In genomic region chr11:118870396-118871343, GRCh38 we compare ENCODE assay signal across 8 cellular contexts. TPM values are rescaled to one million over a fixed set of nuclear protein-coding genes. Genes with fewer than 3 reads are reported as not detected.
DNase-seq lines count a peak whose midpoint lies in the region; ATAC-seq and TF ChIP-seq lines count a peak whose summit lies in the region.

No MANE protein-coding gene starts in this region.

- POLR2A ChIA-PET in activated CD4-positive, alpha-beta T cell treated with anti-CD3 and anti-CD28 coated beads for 36 hours (lab: Charles Lee) = interaction anchor here (0.5 to 3.0 kb wide), 11 partner anchors 7 to 232 kb away, joined by 3 to 25 read pairs (median 5); partner anchors contain the start of genes CXCR5, DDX6 and DPAGT1

- H3K4me1 Mint-ChIP-seq in activated CD4-positive, alpha-beta T cell treated with anti-CD3 and anti-CD28 coated beads for 36 hours = peaks cover 57% of the 10 kb centered on the region
- H3K4me1 Mint-ChIP-seq in T-helper 2 cell treated with Interferon-gamma antibody and Interleukin-4, amounts not matched to agents 5 μg/mL and 100 μg/mL, for 36 hours (ENCODE audit: low read depth) = peaks cover 43% of the 10 kb centered on the region

- no peaks in the 10 kb centered on the region for H3K9me3 Mint-ChIP-seq in activated CD4-positive, alpha-beta T cell treated with anti-CD3 and anti-CD28 coated beads for 36 hours (ENCODE audit: low read depth)
- H3K9me3 Mint-ChIP-seq in T-helper 2 cell treated with Interferon-gamma antibody and Interleukin-4, amounts not matched to agents 5 μg/mL and 100 μg/mL, for 36 hours = no peaks in the 10 kb centered on the region

- CTCF ChIA-PET in activated CD4-positive, alpha-beta T cell treated with anti-CD3 and anti-CD28 coated beads for 36 hours (lab: Charles Lee) = interaction anchor here (0.6 to 2.2 kb wide), 21 partner anchors 8 to 483 kb away, joined by 3 to 12 read pairs (median 4); partner anchors contain the start of genes BCL9L, CXCR5 and DDX6

- no peak overlapping the region for H3K4me3 ChIP-seq in fibroblast of the aortic adventitia (ENCODE audit: low read depth, low read length)

- peaks cover 2% of the 10 kb centered on the region for H3K36me3 Mint-ChIP-seq in activated CD4-positive, alpha-beta T cell treated with anti-CD3 and anti-CD28 coated beads for 36 hours (ENCODE audit: low read depth)
- H3K36me3 Mint-ChIP-seq in T-helper 2 cell treated with Interferon-gamma antibody and Interleukin-4, amounts not matched to agents 5 μg/mL and 100 μg/mL, for 36 hours (ENCODE audit: low read depth) = no peaks in the 10 kb centered on the region

- TF ChIP-seq CTCF in fibroblast of the aortic adventitia (IDR thresholded peaks at IDR 0.05; ENCODE audit: insufficient read depth, low read length) = no peak

- peak; percentile 61 for DNase-seq in activated CD4-positive, alpha-beta T cell treated with anti-CD3 and anti-CD28 coated beads for 36 hours
- no peak for DNase-seq in activated CD4-positive, alpha-beta T cell treated with anti-CD3 and anti-CD28 coated beads, Interleukin-2, amount 50 U/mL, for 4 hours
- no peak for DNase-seq in T-helper 2 cell treated with Interferon-gamma antibody and Interleukin-4, amounts not matched to agents 5 μg/mL and 100 μg/mL, for 36 hours (ENCODE audit: low spot score)
- DNase-seq in fibroblast of the aortic adventitia (ENCODE audit: low read depth) = peak; percentile 42
- peak in 52 of 56 donors; percentile 14 to 80 (median 56) for DNase-seq in nucleus accumbens (lab: John Stamatoyannopoulos, UW)
- DNase-seq in GDM1 (lab: John Stamatoyannopoulos, UW) = no peak

- intact Hi-C loops in activated CD4-positive, alpha-beta T cell treated with anti-CD3 and anti-CD28 coated beads for 36 hours (cut with DNase I, micrococcal nuclease) = loop anchor here (1.0 to 10.0 kb wide), 9 partner anchors 11 to 916 kb away; partner anchors contain the start of genes CXCR5 (in 1 of the 2) and JAML (in 1 of the 2)

- H3K27me3 Mint-ChIP-seq in activated CD4-positive, alpha-beta T cell treated with anti-CD3 and anti-CD28 coated beads for 36 hours = no peaks in the 10 kb centered on the region
- H3K27me3 Mint-ChIP-seq in T-helper 2 cell treated with Interferon-gamma antibody and Interleukin-4, amounts not matched to agents 5 μg/mL and 100 μg/mL, for 36 hours (ENCODE audit: low read depth) = no peaks in the 10 kb centered on the region

- peak; percentile 70 for ATAC-seq in activated CD4-positive, alpha-beta T cell treated with anti-CD3 and anti-CD28 coated beads for 36 hours
- ATAC-seq in HG02938 (IDR thresholded peaks at IDR 0.05; ENCODE audit: unreplicated experiment) (peak; percentile 57), HG03571 (IDR thresholded peaks at IDR 0.05; ENCODE audit: unreplicated experiment) (no peak)

- H3K27ac Mint-ChIP-seq in activated CD4-positive, alpha-beta T cell treated with anti-CD3 and anti-CD28 coated beads for 36 hours = peak overlapping the region; percentile 99
- H3K27ac Mint-ChIP-seq in T-helper 2 cell treated with Interferon-gamma antibody and Interleukin-4, amounts not matched to agents 5 μg/mL and 100 μg/mL, for 36 hours = peak overlapping the region; percentile 97

- H3K4me3 Mint-ChIP-seq in activated CD4-positive, alpha-beta T cell treated with anti-CD3 and anti-CD28 coated beads for 36 hours = peak overlapping the region; percentile 71
- peak overlapping the region; percentile 75 for H3K4me3 Mint-ChIP-seq in T-helper 2 cell treated with Interferon-gamma antibody and Interleukin-4, amounts not matched to agents 5 μg/mL and 100 μg/mL, for 36 hours

RNA-seq across cellular contexts. Expression of gene CXCR5, which starts 13.0 kb away (rescaled TPM):
- total RNA-seq in activated CD4-positive, alpha-beta T cell treated with anti-CD3 and anti-CD28 coated beads for 36 hours = 10 to 100 TPM; 18.9 to 21.3 TPM
- total RNA-seq in fibroblast of the aortic adventitia (ENCODE audit: low replicate concordance) = not detected in 2 replicates

RNA-seq across cellular contexts. Expression of gene BCL9L, which starts 55.1 kb away (rescaled TPM):
- 10 to 100 TPM; 34.5 to 58.5 TPM for total RNA-seq in activated CD4-positive, alpha-beta T cell treated with anti-CD3 and anti-CD28 coated beads for 36 hours
- total RNA-seq in fibroblast of the aortic adventitia (ENCODE audit: low replicate concordance) = 17.7 and 19.5 TPM in 2 replicates

Comparison
In these comparisons a context has a peak if more than half of its experiments do, and no peak if none do; other contexts are left out.
1. DNase-seq: peak in activated CD4-positive, alpha-beta T cell treated with anti-CD3 and anti-CD28 coated beads for 36 hours (single experiment), fibroblast of the aortic adventitia (single experiment) and nucleus accumbens (52 of 56); none in activated CD4-positive, alpha-beta T cell treated with anti-CD3 and anti-CD28 coated beads, Interleukin-2, amount 50 U/mL, for 4 hours (0 of 2), T-helper 2 cell treated with Interferon-gamma antibody and Interleukin-4, amounts not matched to agents 5 μg/mL and 100 μg/mL, for 36 hours (single experiment) and GDM1 (single experiment).
2. RNA of gene CXCR5, which starts 13.0 kb away (total RNA-seq): 18.9 to 21.3 TPM in activated CD4-positive, alpha-beta T cell treated with anti-CD3 and anti-CD28 coated beads for 36 hours; not detected in fibroblast of the aortic adventitia; every median in the first group is over 10 times any median in the second.